In genomic region chr9:87792831-87793288, GRCh38 we compare ENCODE assay signal across 1 cellular context.
A peak's percentile ranks its signal among the peaks of the same experiment; 100 is the strongest.
TF ChIP-seq lines count a peak whose summit lies in the region.

No MANE protein-coding gene starts in this region.

TF ChIP-seq in K562, 482 proteins besides CTCF, POLR2A, EP300 and RAD21 (continued from another document and continues in another):
- TF ChIP-seq ZNF695 (CRISPR knock-in tag; IDR thresholded peaks at IDR 0.05) (no peak), ESRRA (IDR thresholded peaks at IDR 0.05; ENCODE audit: borderline replicate concordance, low read depth) (peak; percentile 65), ZNF76 (CRISPR knock-in tag; IDR thresholded peaks at IDR 0.05; ENCODE audit: borderline replicate concordance) (no peak), GTF2F1 (IDR thresholded peaks at IDR 0.05; ENCODE audit: low read depth, low read length) (no peak), SMAD3 (CRISPR knock-in tag; conservative IDR thresholded peaks at IDR 0.05) (no peak), XRCC5 (IDR thresholded peaks at IDR 0.05; ENCODE audit: low read depth, low read length) (no peak), FOSL1 (tag; conservative IDR thresholded peaks at IDR 0.05) (peak; percentile 93), ZNF347 (CRISPR knock-in tag; IDR thresholded peaks at IDR 0.05; ENCODE audit: low read depth) (no peak), CCAR2 (IDR thresholded peaks at IDR 0.05; ENCODE audit: low read depth, low read length) (no peak), ZNF318 (IDR thresholded peaks at IDR 0.05; ENCODE audit: borderline replicate concordance in 1 of 2, low read depth in 1 of 2) (peak in 1 of 2 experiments; percentile 55; a peak in 1 of 4 replicates), BDP1 (IDR thresholded peaks at IDR 0.05; ENCODE audit: insufficient read depth, insufficient read length) (no peak), GTF2E2 (tag; IDR thresholded peaks at IDR 0.05) (0 out of 2 replicates have a peak, but pooled peaks have one; percentile 25), BCOR (IDR thresholded peaks at IDR 0.05) (no peak), ZNF217 (CRISPR knock-in tag; IDR thresholded peaks at IDR 0.05) (no peak), RBFOX2 (IDR thresholded peaks at IDR 0.05; ENCODE audit: low read depth, low read length) (peak; percentile 51), NR2C1 (IDR thresholded peaks at IDR 0.05) (peak; percentile 59; the same call in 1 of the 2 replicates), NR2C1 (tag; IDR thresholded peaks at IDR 0.05) (peak; percentile 75; the same call in 1 of the 2 replicates), HCFC1 (IDR thresholded peaks at IDR 0.05; ENCODE audit: low read depth, low read length) (no peak), ZKSCAN8 (CRISPR knock-in tag; IDR thresholded peaks at IDR 0.05) (no peak), ZNF316 (IDR thresholded peaks at IDR 0.05) (no peak), STAG1 (CRISPR knock-in tag; IDR thresholded peaks at IDR 0.05; ENCODE audit: borderline replicate concordance) (no peak), POU5F1 (IDR thresholded peaks at IDR 0.05; ENCODE audit: borderline replicate concordance, low read depth, low read length, partially characterized antibody) (no peak), TEAD1 (CRISPR knock-in tag; IDR thresholded peaks at IDR 0.05) (0 out of 4 replicates have a peak, but pooled peaks of 1 of the 2 experiments have one; percentile 52), ZNF57 (CRISPR knock-in tag; IDR thresholded peaks at IDR 0.05) (no peak), CUX1 (CRISPR knock-in tag; IDR thresholded peaks at IDR 0.05) (no peak), NR1H2 (CRISPR knock-in tag; IDR thresholded peaks at IDR 0.05) (no peak), SMARCE1 (IDR thresholded peaks at IDR 0.05) (peak; percentile 63), NFRKB (IDR thresholded peaks at IDR 0.05; ENCODE audit: low read depth) (peak; percentile 71), KLF10 (CRISPR knock-in tag; IDR thresholded peaks at IDR 0.05) (no peak), ZBTB7A (IDR thresholded peaks at IDR 0.05; ENCODE audit: borderline replicate concordance, control insufficient read depth, low read depth, low read length) (peak; percentile 40; the same call in 1 of the 2 replicates), NKRF (IDR thresholded peaks at IDR 0.05; ENCODE audit: borderline replicate concordance) (no peak), JUNB (CRISPR knock-in tag; conservative IDR thresholded peaks at IDR 0.05) (peak; percentile 67), ZC3H11A (IDR thresholded peaks at IDR 0.05; ENCODE audit: low read depth, low read length) (no peak), HDAC1 (IDR thresholded peaks at IDR 0.05) (peak in 1 of 2 experiments; percentile 70; a peak in 2 of 4 replicates), ZBTB43 (CRISPR knock-in tag; IDR thresholded peaks at IDR 0.05) (no peak), ZNF644 (tag; IDR thresholded peaks at IDR 0.05; ENCODE audit: low read depth) (peak; percentile 57; the same call in 1 of the 2 replicates), ZNF253 (CRISPR knock-in tag; conservative IDR thresholded peaks at IDR 0.05) (no peak), ZNF24 (IDR thresholded peaks at IDR 0.05) (peak; percentile 21; the same call in 1 of the 2 replicates), HMGXB4 (CRISPR knock-in tag; IDR thresholded peaks at IDR 0.05) (no peak), TCFL5 (CRISPR knock-in tag; conservative IDR thresholded peaks at IDR 0.05) (no peak), HSF4 (CRISPR knock-in tag; IDR thresholded peaks at IDR 0.05; ENCODE audit: borderline replicate concordance) (no peak), MXD1 (CRISPR knock-in tag; IDR thresholded peaks at IDR 0.05; ENCODE audit: borderline replicate concordance, poor library complexity, severe bottlenecking) (no peak), PHB (CRISPR knock-in tag; IDR thresholded peaks at IDR 0.05) (no peak)
